Comparison of ENCODE assay signal across 8 cellular contexts in genomic region chr6:109456710-109457595, GRCh38. TPM values are rescaled to one million over a fixed set of nuclear protein-coding genes. Genes with fewer than 3 reads are reported as not detected.
DNase-seq lines count a peak whose midpoint lies in the region; ATAC-seq and TF ChIP-seq lines count a peak whose summit lies in the region.

No MANE protein-coding gene starts in this region.

- peak; percentile 69 to 87 for TF ChIP-seq POLR2A in Peyer's patch (IDR thresholded peaks at IDR 0.05)

- H3K4me3 ChIP-seq in Peyer's patch = peak overlapping the region; percentile 68 to 79 (median 72)
- H3K4me3 ChIP-seq in esophagus (ENCODE audit: low read depth in 1 of 2, low read length in 2 of 2) = peak overlapping the region in 1 of 2 donors; percentile 43
- H3K4me3 ChIP-seq in neuron (ENCODE audit: low read length) = peak overlapping the region; percentile 54

- peaks cover 0 to 33% (median 24%) of the 10 kb centered on the region in 4 donors for H3K4me1 ChIP-seq in Peyer's patch
- H3K4me1 ChIP-seq in esophagus (ENCODE audit: control insufficient read depth in 2 of 2, insufficient read depth in 2 of 2, low read length in 1 of 2) = peaks cover 12 to 21% of the 10 kb centered on the region in 2 donors
- H3K4me1 ChIP-seq in neuron (ENCODE audit: insufficient read depth, low read length) = peaks cover 15% of the 10 kb centered on the region

- 38 to 51% methylated on average over 17 of the region's 17 CpGs for WGBS in esophagus, 2 donors

- no peaks in the 10 kb centered on the region for H3K9me3 ChIP-seq in Peyer's patch
- peaks cover 0 to 2% of the 10 kb centered on the region in 2 donors for H3K9me3 ChIP-seq in esophagus (ENCODE audit: control insufficient read depth in 2 of 2, insufficient read depth in 1 of 2, low read depth in 1 of 2, low read length in 1 of 2)
- no peaks in the 10 kb centered on the region for H3K9me3 ChIP-seq in neuron (ENCODE audit: low read length)

- H2AFZ ChIP-seq in neuron (ENCODE audit: low read depth, low read length) = no peak overlapping the region

- ATAC-seq in GM21723 (IDR thresholded peaks at IDR 0.05; ENCODE audit: unreplicated experiment) (no peak), HG02870 (IDR thresholded peaks at IDR 0.05; ENCODE audit: unreplicated experiment) (no peak)
- no peak for ATAC-seq in activated CD4-positive, CD25-positive, alpha-beta regulatory T cell treated with anti-CD3 and anti-CD28 coated beads, Interleukin-2, amount 50 U/mL, for 24 hours

- peak overlapping the region; percentile 92 to 98 (median 94) for H3K27ac ChIP-seq in Peyer's patch
- peak overlapping the region; percentile 62 to 87 for H3K27ac ChIP-seq in esophagus (ENCODE audit: low read depth in 2 of 2, low read length in 1 of 2)

- peak; percentile 67 for DNase-seq in EL
- peak in 2 of 3 donors; percentile 70 to 78 for DNase-seq in Peyer's patch
- no peak for DNase-seq in D341Med (ENCODE audit: low spot score)

- TF ChIP-seq CTCF in Peyer's patch (IDR thresholded peaks at IDR 0.05) = no peak

- H3K36me3 ChIP-seq in Peyer's patch (peaks cover 0 to 28% (median 0%) of the 10 kb centered on the region in 3 donors), esophagus (ENCODE audit: control insufficient read depth in 2 of 2, insufficient read depth in 2 of 2, low read length in 1 of 2) (peaks cover 0 to 2% of the 10 kb centered on the region in 2 donors), neuron (ENCODE audit: insufficient read depth, low read length) (peaks cover 9% of the 10 kb centered on the region)

- no peaks in the 10 kb centered on the region for H3K27me3 ChIP-seq in Peyer's patch
- H3K27me3 ChIP-seq in esophagus (ENCODE audit: control insufficient read depth in 1 of 2, insufficient read depth in 2 of 2, low read length in 2 of 2) = no peaks in the 10 kb centered on the region
- H3K27me3 ChIP-seq in neuron (ENCODE audit: insufficient read depth, low read length) = no peaks in the 10 kb centered on the region

RNA-seq across cellular contexts. Expression of gene MICAL1, which starts 1.4 kb away (rescaled TPM):
- 100 to 1,000 TPM; 154 to 291 (median 223) TPM for total RNA-seq in Peyer's patch
- polyA plus RNA-seq in esophagus = 10 to 100 TPM; 17.6 to 18.2 TPM

RNA-seq across cellular contexts. Expression of gene SMPD2, which starts 16.4 kb away (rescaled TPM):
- total RNA-seq in Peyer's patch = 10 to 100 TPM; 20.6 to 34.5 (median 26.8) TPM
- polyA plus RNA-seq in esophagus = 10 to 100 TPM; 22.9 to 25.5 TPM

RNA-seq across cellular contexts. Expression of gene PPIL6, which starts 16.5 kb away (rescaled TPM):
- under 1 TPM in 2 of 4 donors, not detected in 2; 0.27 to 0.53 TPM for total RNA-seq in Peyer's patch
- polyA plus RNA-seq in esophagus = under 1 TPM; 0.16 to 0.82 TPM

RNA-seq across cellular contexts. Expression of gene ZBTB24, which starts 26.1 kb away (rescaled TPM):
- total RNA-seq in Peyer's patch = 10 to 100 TPM in 2 of 4 donors, 1 to 10 TPM in 2; 6.7 to 11.6 (median 9.1) TPM
- polyA plus RNA-seq in esophagus = 1 to 10 TPM; 2.2 to 2.3 TPM
